1 cellular context compared by ENCODE assay signal in the genomic region with DNA sequence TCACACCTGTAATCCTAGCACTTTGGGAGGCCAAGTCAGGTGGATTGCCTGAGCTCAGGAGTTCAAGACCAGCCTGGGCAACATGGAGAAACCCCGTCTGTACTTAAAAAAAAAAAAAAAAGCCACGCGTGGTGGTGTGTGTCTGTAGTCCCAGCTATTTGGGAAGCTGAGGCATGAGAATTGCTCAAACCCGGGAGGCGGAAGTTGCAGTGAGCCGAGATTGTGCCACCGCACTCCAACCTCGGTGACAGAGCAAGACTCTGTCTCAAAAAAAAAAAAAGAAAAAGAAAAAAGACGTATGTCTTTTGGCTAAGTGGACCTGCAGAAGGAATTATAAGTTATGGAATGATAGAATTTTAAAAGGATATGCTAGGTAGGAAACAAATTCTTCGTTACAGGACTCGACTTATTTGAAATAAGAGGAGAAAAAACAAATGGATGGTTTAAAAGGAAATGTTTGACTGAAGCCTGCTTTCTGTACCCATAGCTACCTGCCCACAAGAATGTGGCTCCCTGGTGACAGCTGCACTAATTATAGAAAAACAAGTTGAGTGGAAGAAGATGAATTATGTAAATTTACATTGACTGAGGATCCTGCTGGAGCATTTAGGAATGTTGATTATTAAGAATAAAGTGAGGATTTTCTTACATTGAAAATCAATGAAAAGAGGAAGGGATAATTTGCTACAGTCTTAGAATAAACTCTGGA.
TF ChIP-seq lines count a peak whose summit lies in the region.

No MANE protein-coding gene starts in this region.

TF ChIP-seq in endothelial cell of umbilical vein, 7 proteins besides CTCF, POLR2A, EP300 and RAD21:
- no peak for TF ChIP-seq EZH2 (IDR thresholded peaks at IDR 0.05; ENCODE audit: borderline replicate concordance, low read depth, low read length, severe bottlenecking)
- TF ChIP-seq GATA2 (IDR thresholded peaks at IDR 0.05; ENCODE audit: insufficient read depth, insufficient read length, low read depth, low read length), result no peak
- no peak for TF ChIP-seq POLR2AphosphoS5 (IDR thresholded peaks at IDR 0.05; ENCODE audit: insufficient read depth, low read depth, low read length)
- no peak for TF ChIP-seq FOS (IDR thresholded peaks at IDR 0.05; ENCODE audit: borderline replicate concordance, insufficient read depth, low read length)
- no peak for TF ChIP-seq JUN (IDR thresholded peaks at IDR 0.05; ENCODE audit: borderline replicate concordance, insufficient read depth, insufficient read length, low read depth)
- TF ChIP-seq MAX (IDR thresholded peaks at IDR 0.05; ENCODE audit: insufficient read depth, insufficient read length), result no peak
- no peak for TF ChIP-seq MYC (IDR thresholded peaks at IDR 0.05; ENCODE audit: low read depth, low read length)
